Comparison of ENCODE assay signal across 1 cellular context in genomic region chr6:30685157-30685976, GRCh38.
TF ChIP-seq lines count a peak whose summit lies in the region.

No MANE protein-coding gene starts in this region.

TF ChIP-seq in IMR-90, 13 proteins besides CTCF, POLR2A, EP300 and RAD21:
- TF ChIP-seq, protein P1, sequence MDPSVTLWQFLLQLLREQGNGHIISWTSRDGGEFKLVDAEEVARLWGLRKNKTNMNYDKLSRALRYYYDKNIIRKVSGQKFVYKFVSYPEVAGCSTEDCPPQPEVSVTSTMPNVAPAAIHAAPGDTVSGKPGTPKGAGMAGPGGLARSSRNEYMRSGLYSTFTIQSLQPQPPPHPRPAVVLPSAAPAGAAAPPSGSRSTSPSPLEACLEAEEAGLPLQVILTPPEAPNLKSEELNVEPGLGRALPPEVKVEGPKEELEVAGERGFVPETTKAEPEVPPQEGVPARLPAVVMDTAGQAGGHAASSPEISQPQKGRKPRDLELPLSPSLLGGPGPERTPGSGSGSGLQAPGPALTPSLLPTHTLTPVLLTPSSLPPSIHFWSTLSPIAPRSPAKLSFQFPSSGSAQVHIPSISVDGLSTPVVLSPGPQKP (IDR thresholded peaks at IDR 0.05; ENCODE audit: borderline replicate concordance, low read depth, low read length), result no peak
- TF ChIP-seq MAZ (IDR thresholded peaks at IDR 0.05; ENCODE audit: borderline replicate concordance, low read depth, low read length) (no peak), BHLHE40 (IDR thresholded peaks at IDR 0.05; ENCODE audit: low read depth, low read length) (no peak), CHD1 (IDR thresholded peaks at IDR 0.05; ENCODE audit: low read depth, low read length) (no peak), MAFK (IDR thresholded peaks at IDR 0.05; ENCODE audit: low read depth, low read length) (no peak), SMC3 (IDR thresholded peaks at IDR 0.05; ENCODE audit: low read depth, low read length) (no peak), RCOR1 (IDR thresholded peaks at IDR 0.05; ENCODE audit: insufficient replicate concordance, low read length) (no peak), FOS (IDR thresholded peaks at IDR 0.05; ENCODE audit: low read depth, low read length) (no peak), MXI1 (IDR thresholded peaks at IDR 0.05; ENCODE audit: borderline replicate concordance, low read depth, low read length) (no peak), CEBPB (IDR thresholded peaks at IDR 0.05; ENCODE audit: low read depth, low read length) (no peak), NFE2L2 (IDR thresholded peaks at IDR 0.05; ENCODE audit: low read depth, low read length) (no peak), RFX5 (IDR thresholded peaks at IDR 0.05; ENCODE audit: low read depth, low read length) (no peak)
- TF ChIP-seq, protein P2, sequence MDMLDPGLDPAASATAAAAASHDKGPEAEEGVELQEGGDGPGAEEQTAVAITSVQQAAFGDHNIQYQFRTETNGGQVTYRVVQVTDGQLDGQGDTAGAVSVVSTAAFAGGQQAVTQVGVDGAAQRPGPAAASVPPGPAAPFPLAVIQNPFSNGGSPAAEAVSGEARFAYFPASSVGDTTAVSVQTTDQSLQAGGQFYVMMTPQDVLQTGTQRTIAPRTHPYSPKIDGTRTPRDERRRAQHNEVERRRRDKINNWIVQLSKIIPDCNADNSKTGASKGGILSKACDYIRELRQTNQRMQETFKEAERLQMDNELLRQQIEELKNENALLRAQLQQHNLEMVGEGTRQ (IDR thresholded peaks at IDR 0.05; ENCODE audit: low read depth, low read length), result no peak
